In genomic region chr7:82294865-82295264, GRCh38 we compare ENCODE assay signal across 20 cellular contexts.
DNase-seq lines count a peak whose midpoint lies in the region; ATAC-seq, FAIRE-seq and TF ChIP-seq lines count a peak whose summit lies in the region.
"Had no signal": no experiment of that assay in that cellular context is flagged by ENCODE, and none has a peak within 500 bp of the region (broad histone marks: within the 10 kb centered on the region; RNA-seq: fewer than 3 reads in every experiment).

No MANE protein-coding gene starts in this region.

- FAIRE-seq in GM12878 (lab: Jason Lieb, UNC), result no peak
- peak; percentile 81 for FAIRE-seq in frontal cortex (lab: Jason Lieb, UNC)
- FAIRE-seq: A549, GM19239, H1 had no signal

- no peaks in the 10 kb centered on the region for H3K27me3 Mint-ChIP-seq in activated naive CD4-positive, alpha-beta T cell treated with anti-CD3 and anti-CD28 coated beads for 36 hours (ENCODE audit: low read depth)
- H3K27me3 Mint-ChIP-seq: CD4-positive, alpha-beta memory T cell had no signal

- intact Hi-C loops in A673 (cut with micrococcal nuclease; ENCODE audit: unreplicated experiment), result no loop called here
- intact Hi-C loops in GM12878 (cut with micrococcal nuclease; ENCODE audit: unreplicated experiment), result loop anchor here (10.0 kb wide), 1 partner anchor 240 kb away; no protein-coding TSS in a partner anchor
- intact Hi-C loops in activated naive CD4-positive, alpha-beta T cell treated with anti-CD3 and anti-CD28 coated beads for 36 hours (cut with micrococcal nuclease), result no loop called here

- no peaks in the 10 kb centered on the region for H4K20me1 ChIP-seq in GM12878 (ENCODE audit: control insufficient read depth, insufficient read depth)

- no peak overlapping the region for H3K9ac ChIP-seq in SK-N-MC (ENCODE audit: insufficient read length)
- no peak overlapping the region for H3K9ac ChIP-seq in GM12878 (ENCODE audit: control insufficient read depth, insufficient read depth, low read length)
- H3K9ac ChIP-seq: GM23248 had no signal

- H3K27me3 ChIP-seq in A673 (replicated peaks; ENCODE audit: insufficient read depth, low read depth, low read length, poor library complexity) (no peaks in the 10 kb centered on the region), GM12878 (replicated peaks in 1 of 2; ENCODE audit: control insufficient read depth in 2 of 2, insufficient read depth in 2 of 2, low read length in 1 of 2) (no peaks in the 10 kb centered on the region)

- BruUV-seq in A673 (replicated peaks; lab: Mats Ljungman, UMichigan) (TSS peak; percentile 79), GM12878 (replicated peaks; lab: Mats Ljungman, UMichigan) (no TSS peak)

- peaks cover 3% of the 10 kb centered on the region for H3K9me3 Mint-ChIP-seq in activated naive CD4-positive, alpha-beta T cell treated with anti-CD3 and anti-CD28 coated beads for 36 hours

- TF ChIP-seq POLR2A in GM12878 (IDR thresholded peaks at IDR 0.05; ENCODE audit: low read depth, low read length), result no peak

- CTCF ChIA-PET in A673 (lab: Charles Lee) (no interaction called here), GM12878 (lab: Yijun Ruan, JAX) (interaction anchor here (1.2 kb wide), 1 partner anchor 17 kb away, joined by 4 read pairs; no protein-coding TSS in a partner anchor)
- CTCF ChIA-PET in activated naive CD4-positive, alpha-beta T cell treated with anti-CD3 and anti-CD28 coated beads for 36 hours (lab: Charles Lee), result no interaction called here

- H3K9me3 ChIP-seq in A673 (ENCODE audit: low read depth, low read length, poor library complexity, severe bottlenecking) (peaks cover 8% of the 10 kb centered on the region), SK-N-MC (ENCODE audit: low read depth, low read length) (peaks cover 7% of the 10 kb centered on the region; the same call in 1 of the 2 replicates), GM12878 (replicated peaks; ENCODE audit: control insufficient read depth, insufficient read depth, low read length) (no peaks in the 10 kb centered on the region)

- ATAC-seq in GM12878 (peak; percentile 14; the same call in 2 of the 3 replicates), HG02610 (IDR thresholded peaks at IDR 0.05; ENCODE audit: unreplicated experiment) (no peak), HG03432 (IDR thresholded peaks at IDR 0.05; ENCODE audit: unreplicated experiment) (no peak)
- ATAC-seq: A549 had no signal

- SMC1A ChIA-PET in GM12878 (lab: Charles Lee; ENCODE audit: uncharacterized antibody, unreplicated experiment), result interaction anchor here (0.7 to 2.1 kb wide), 10 partner anchors 13 to 66 kb away, joined by 3 to 11 read pairs (median 3); no protein-coding TSS in a partner anchor

- peaks cover 10% of the 10 kb centered on the region for H3K4me1 ChIP-seq in A673 (ENCODE audit: insufficient read depth, low read length, poor library complexity, severe bottlenecking)
- H3K4me1 ChIP-seq in GM12878 (ENCODE audit: control insufficient read depth, insufficient read depth, low read length), result no peaks in the 10 kb centered on the region

- no peak overlapping the region for H3K27ac Mint-ChIP-seq in activated naive CD4-positive, alpha-beta T cell treated with anti-CD3 and anti-CD28 coated beads for 36 hours
- H3K27ac Mint-ChIP-seq: CD4-positive, alpha-beta memory T cell had no signal

- 0% methylated on average over 1 of the region's 1 CpG for WGBS in GM12878 (ENCODE audit: insufficient coverage, insufficient replicate concordance, low lambda C conversion rate, missing lambda C conversion rate)

- no peak for TF ChIP-seq RAD21 in GM12878 (IDR thresholded peaks at IDR 0.05; ENCODE audit: insufficient read depth, low read depth, low read length)

- RAD21 ChIA-PET in GM12878 (lab: Charles Lee; ENCODE audit: unreplicated experiment), result interaction anchor here (1.0 to 1.9 kb wide), 3 partner anchors 51 to 83 kb away, joined by 3 to 4 read pairs (median 4); no protein-coding TSS in a partner anchor

- H3K4me3 Mint-ChIP-seq in activated naive CD4-positive, alpha-beta T cell treated with anti-CD3 and anti-CD28 coated beads for 36 hours, result no peak overlapping the region
- H3K4me3 Mint-ChIP-seq: CD4-positive, alpha-beta memory T cell had no signal

- H3K36me3 ChIP-seq in A673 (ENCODE audit: insufficient read depth, low read length, poor library complexity, severe bottlenecking), result no peaks in the 10 kb centered on the region
- H3K36me3 ChIP-seq in SK-N-MC (ENCODE audit: insufficient read depth, low read length), result peaks cover 16% of the 10 kb centered on the region
- no peaks in the 10 kb centered on the region for H3K36me3 ChIP-seq in GM12878 (ENCODE audit: control insufficient read depth in 2 of 2, insufficient read depth in 2 of 2, low read length in 1 of 2)

- H3K36me3 Mint-ChIP-seq in activated naive CD4-positive, alpha-beta T cell treated with anti-CD3 and anti-CD28 coated beads for 36 hours (ENCODE audit: low read depth), result no peaks in the 10 kb centered on the region
- H3K36me3 Mint-ChIP-seq: CD4-positive, alpha-beta memory T cell had no signal

- no peak overlapping the region for H3K4me2 ChIP-seq in GM12878 (ENCODE audit: control insufficient read depth, insufficient read depth)
- H3K4me2 ChIP-seq: A549 had no signal

- POLR2A ChIA-PET in A673 (lab: Charles Lee; ENCODE audit: low non-redundant PET) (no interaction called here), GM12878 (lab: Charles Lee) (interaction anchor here (1.0 to 1.3 kb wide), 3 partner anchors 14 to 64 kb away, joined by 3 to 5 read pairs (median 5); no protein-coding TSS in a partner anchor)

- DNase-seq in A673 (ENCODE audit: low spot score), result no peak
- no peak for DNase-seq in SK-N-MC (ENCODE audit: low read depth, low spot score)
- no peak for DNase-seq in GM12878 (ENCODE audit: low read depth, low spot score)
- no peak for DNase-seq in frontal cortex (ENCODE audit: low spot score in 2 of 2)
- DNase-seq in activated naive CD4-positive, alpha-beta T cell treated with anti-CD3 and anti-CD28 coated beads for 36 hours, result no peak
- DNase-seq: 8988T; C1 segment of cervical spinal cord; Calu3; CD4-positive, alpha-beta memory T cell; COR-L47; DMS53; DMS79 treated with DMSO at 0.1 percent for 48 hours; GF-D8; H7 had no signal

- no peak overlapping the region for H3K27ac ChIP-seq in A673 (ENCODE audit: low read depth, low read length, poor library complexity, severe bottlenecking)
- peak overlapping the region; percentile 65 for H3K27ac ChIP-seq in SK-N-MC
- no peak overlapping the region for H3K27ac ChIP-seq in GM12878 (ENCODE audit: control insufficient read depth, insufficient read depth)
- H3K27ac ChIP-seq: A549, GM23248 had no signal

- no peaks in the 10 kb centered on the region for H3K4me1 Mint-ChIP-seq in activated naive CD4-positive, alpha-beta T cell treated with anti-CD3 and anti-CD28 coated beads for 36 hours (ENCODE audit: low read depth)
- H3K4me1 Mint-ChIP-seq: CD4-positive, alpha-beta memory T cell had no signal

- H3K79me2 ChIP-seq in GM12878 (ENCODE audit: control insufficient read depth, insufficient read depth, low read length), result no peaks in the 10 kb centered on the region

- in situ Hi-C loops in GM12878 (cut with MboI), result no loop called here

- no peak overlapping the region for H3K4me3 ChIP-seq in A673 (ENCODE audit: low read depth, low read length, poor library complexity, severe bottlenecking)
- no peak overlapping the region for H3K4me3 ChIP-seq in SK-N-MC
- H3K4me3 ChIP-seq in GM12878, result no peak overlapping the region
- H3K4me3 ChIP-seq: A549, GM23248 had no signal

- H2AFZ ChIP-seq in GM12878 (ENCODE audit: control insufficient read depth, low read depth, low read length), result no peak overlapping the region
- H2AFZ ChIP-seq: GM23248 had no signal

- no peak for TF ChIP-seq EP300 in GM12878 (IDR thresholded peaks at IDR 0.05; ENCODE audit: borderline replicate concordance in 1 of 2, control insufficient read depth in 1 of 2, low read depth in 2 of 2, low read length in 2 of 2)

- TF ChIP-seq CTCF in A673 (conservative IDR thresholded peaks at IDR 0.05; ENCODE audit: low read depth, low read length), result no peak
- no peak for TF ChIP-seq CTCF in GM12878 (IDR thresholded peaks at IDR 0.05 in 2 of 3, conservative IDR thresholded peaks at IDR 0.05 in 1 of 3; ENCODE audit: control insufficient read depth in 2 of 3, extremely low read depth in 1 of 3, insufficient read depth in 1 of 3, low read depth in 3 of 3, low read length in 3 of 3)

TF ChIP-seq in GM12878, 131 proteins besides CTCF, POLR2A, EP300 and RAD21 (continues in another document):
- TF ChIP-seq SUZ12 (IDR thresholded peaks at IDR 0.05; ENCODE audit: unreplicated experiment) (no peak), MTA2 (IDR thresholded peaks at IDR 0.05; ENCODE audit: low read depth) (peak; percentile 59; the same call in 1 of the 2 replicates), ZNF217 (IDR thresholded peaks at IDR 0.05) (no peak), DPF2 (IDR thresholded peaks at IDR 0.05) (peak; percentile 56; the same call in 1 of the 2 replicates), SPI1 (IDR thresholded peaks at IDR 0.05; ENCODE audit: borderline replicate concordance, insufficient read depth, low read depth, low read length) (peak; percentile 76; the same call in 1 of the 2 replicates)
- TF ChIP-seq, protein P1, sequence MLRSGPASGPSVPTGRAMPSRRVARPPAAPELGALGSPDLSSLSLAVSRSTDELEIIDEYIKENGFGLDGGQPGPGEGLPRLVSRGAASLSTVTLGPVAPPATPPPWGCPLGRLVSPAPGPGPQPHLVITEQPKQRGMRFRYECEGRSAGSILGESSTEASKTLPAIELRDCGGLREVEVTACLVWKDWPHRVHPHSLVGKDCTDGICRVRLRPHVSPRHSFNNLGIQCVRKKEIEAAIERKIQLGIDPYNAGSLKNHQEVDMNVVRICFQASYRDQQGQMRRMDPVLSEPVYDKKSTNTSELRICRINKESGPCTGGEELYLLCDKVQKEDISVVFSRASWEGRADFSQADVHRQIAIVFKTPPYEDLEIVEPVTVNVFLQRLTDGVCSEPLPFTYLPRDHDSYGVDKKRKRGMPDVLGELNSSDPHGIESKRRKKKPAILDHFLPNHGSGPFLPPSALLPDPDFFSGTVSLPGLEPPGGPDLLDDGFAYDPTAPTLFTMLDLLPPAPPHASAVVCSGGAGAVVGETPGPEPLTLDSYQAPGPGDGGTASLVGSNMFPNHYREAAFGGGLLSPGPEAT (IDR thresholded peaks at IDR 0.05; ENCODE audit: low read depth), result peak; percentile 82; the same call in 1 of the 2 replicates
